Comparison of ENCODE assay signal across 1 cellular context in the genomic region with DNA sequence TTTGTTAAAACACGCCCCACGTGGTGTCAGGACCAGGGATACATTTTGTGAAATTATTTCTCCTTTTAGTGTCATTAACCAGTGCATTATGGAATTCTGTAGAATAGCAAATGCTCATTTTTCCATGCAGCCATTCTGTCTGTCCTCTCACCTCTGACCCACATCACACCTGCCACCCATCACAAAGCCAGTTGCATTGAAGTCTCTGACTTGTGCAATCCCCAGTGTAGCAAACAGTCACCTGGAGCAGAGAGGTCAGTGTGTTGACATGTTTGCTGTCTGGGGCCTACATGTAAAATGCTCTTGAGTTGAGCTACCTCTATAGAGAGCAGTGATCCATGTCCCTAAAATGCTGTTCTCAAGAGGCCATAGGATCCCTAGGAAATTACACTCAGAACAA.
A peak's percentile ranks its signal among the peaks of the same experiment; 100 is the strongest.
TF ChIP-seq lines count a peak whose summit lies in the region.
"Not testable (repeated sequence)": the region's sequence is repeated elsewhere in the genome, so short reads cannot be mapped to it uniquely, and the experiment has no call there.

No MANE protein-coding gene starts in this region.

TF ChIP-seq in HepG2, 621 proteins besides CTCF, POLR2A, EP300 and RAD21 (continued from another document):
- TF ChIP-seq, protein P1, sequence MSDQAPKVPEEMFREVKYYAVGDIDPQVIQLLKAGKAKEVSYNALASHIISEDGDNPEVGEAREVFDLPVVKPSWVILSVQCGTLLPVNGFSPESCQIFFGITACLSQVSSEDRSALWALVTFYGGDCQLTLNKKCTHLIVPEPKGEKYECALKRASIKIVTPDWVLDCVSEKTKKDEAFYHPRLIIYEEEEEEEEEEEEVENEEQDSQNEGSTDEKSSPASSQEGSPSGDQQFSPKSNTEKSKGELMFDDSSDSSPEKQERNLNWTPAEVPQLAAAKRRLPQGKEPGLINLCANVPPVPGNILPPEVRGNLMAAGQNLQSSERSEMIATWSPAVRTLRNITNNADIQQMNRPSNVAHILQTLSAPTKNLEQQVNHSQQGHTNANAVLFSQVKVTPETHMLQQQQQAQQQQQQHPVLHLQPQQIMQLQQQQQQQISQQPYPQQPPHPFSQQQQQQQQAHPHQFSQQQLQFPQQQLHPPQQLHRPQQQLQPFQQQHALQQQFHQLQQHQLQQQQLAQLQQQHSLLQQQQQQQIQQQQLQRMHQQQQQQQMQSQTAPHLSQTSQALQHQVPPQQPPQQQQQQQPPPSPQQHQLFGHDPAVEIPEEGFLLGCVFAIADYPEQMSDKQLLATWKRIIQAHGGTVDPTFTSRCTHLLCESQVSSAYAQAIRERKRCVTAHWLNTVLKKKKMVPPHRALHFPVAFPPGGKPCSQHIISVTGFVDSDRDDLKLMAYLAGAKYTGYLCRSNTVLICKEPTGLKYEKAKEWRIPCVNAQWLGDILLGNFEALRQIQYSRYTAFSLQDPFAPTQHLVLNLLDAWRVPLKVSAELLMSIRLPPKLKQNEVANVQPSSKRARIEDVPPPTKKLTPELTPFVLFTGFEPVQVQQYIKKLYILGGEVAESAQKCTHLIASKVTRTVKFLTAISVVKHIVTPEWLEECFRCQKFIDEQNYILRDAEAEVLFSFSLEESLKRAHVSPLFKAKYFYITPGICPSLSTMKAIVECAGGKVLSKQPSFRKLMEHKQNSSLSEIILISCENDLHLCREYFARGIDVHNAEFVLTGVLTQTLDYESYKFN (CRISPR knock-in tag; conservative IDR thresholded peaks at IDR 0.05) = peak; percentile 49
- TF ChIP-seq, protein P2, sequence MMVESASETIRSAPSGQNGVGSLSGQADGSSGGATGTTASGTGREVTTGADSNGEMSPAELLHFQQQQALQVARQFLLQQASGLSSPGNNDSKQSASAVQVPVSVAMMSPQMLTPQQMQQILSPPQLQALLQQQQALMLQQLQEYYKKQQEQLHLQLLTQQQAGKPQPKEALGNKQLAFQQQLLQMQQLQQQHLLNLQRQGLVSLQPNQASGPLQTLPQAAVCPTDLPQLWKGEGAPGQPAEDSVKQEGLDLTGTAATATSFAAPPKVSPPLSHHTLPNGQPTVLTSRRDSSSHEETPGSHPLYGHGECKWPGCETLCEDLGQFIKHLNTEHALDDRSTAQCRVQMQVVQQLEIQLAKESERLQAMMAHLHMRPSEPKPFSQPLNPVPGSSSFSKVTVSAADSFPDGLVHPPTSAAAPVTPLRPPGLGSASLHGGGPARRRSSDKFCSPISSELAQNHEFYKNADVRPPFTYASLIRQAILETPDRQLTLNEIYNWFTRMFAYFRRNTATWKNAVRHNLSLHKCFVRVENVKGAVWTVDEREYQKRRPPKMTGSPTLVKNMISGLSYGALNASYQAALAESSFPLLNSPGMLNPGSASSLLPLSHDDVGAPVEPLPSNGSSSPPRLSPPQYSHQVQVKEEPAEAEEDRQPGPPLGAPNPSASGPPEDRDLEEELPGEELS (CRISPR knock-in tag; IDR thresholded peaks at IDR 0.05) = peak; percentile 61
- TF ChIP-seq NR2F6 (IDR thresholded peaks at IDR 0.05) (peak; percentile 77), NR2F6 (CRISPR knock-in tag; IDR thresholded peaks at IDR 0.05) (peak; percentile 85), NR2F2 (IDR thresholded peaks at IDR 0.05; ENCODE audit: borderline replicate concordance, low read depth) (peak; percentile 56; the same call in 1 of the 2 replicates), GATAD2A (CRISPR knock-in tag; IDR thresholded peaks at IDR 0.05) (peak; percentile 72), FOXK1 (CRISPR knock-in tag; IDR thresholded peaks at IDR 0.05; ENCODE audit: borderline replicate concordance, low read depth) (peak; percentile 35; the same call in 1 of the 2 replicates), FOXA1 (CRISPR knock-in tag; IDR thresholded peaks at IDR 0.05) (peak; percentile 46; the same call in 1 of the 2 replicates), RARA (CRISPR knock-in tag; IDR thresholded peaks at IDR 0.05) (peak; percentile 80), SOX13 (CRISPR knock-in tag; conservative IDR thresholded peaks at IDR 0.05 in 1 of 2, IDR thresholded peaks at IDR 0.05 in 1 of 2) (peak in 1 of 2 experiments; percentile 65; a peak in 2 of 4 replicates), FOXP1 (CRISPR knock-in tag; IDR thresholded peaks at IDR 0.05) (peak; percentile 80; the same call in 1 of the 2 replicates), NR2F1 (CRISPR knock-in tag; IDR thresholded peaks at IDR 0.05) (peak in 1 of 2 experiments; percentile 78; a peak in 2 of 4 replicates), FOXA3 (CRISPR knock-in tag; IDR thresholded peaks at IDR 0.05) (peak; percentile 72; the same call in 1 of the 2 replicates), HMG20A (CRISPR knock-in tag; IDR thresholded peaks at IDR 0.05; ENCODE audit: borderline replicate concordance) (peak; percentile 35; the same call in 1 of the 2 replicates), RXRB (CRISPR knock-in tag; IDR thresholded peaks at IDR 0.05; ENCODE audit: borderline replicate concordance) (peak; percentile 93), SAP130 (CRISPR knock-in tag; IDR thresholded peaks at IDR 0.05; ENCODE audit: low read depth) (peak; percentile 47), BCL6 (CRISPR knock-in tag; IDR thresholded peaks at IDR 0.05) (peak; percentile 61), PPARG (CRISPR knock-in tag; conservative IDR thresholded peaks at IDR 0.05) (peak; percentile 94), CEBPG (CRISPR knock-in tag; IDR thresholded peaks at IDR 0.05) (peak; percentile 72), CEBPB (IDR thresholded peaks at IDR 0.05; ENCODE audit: borderline replicate concordance, low read depth, low read length) (peak; percentile 75), ZNF644 (CRISPR knock-in tag; IDR thresholded peaks at IDR 0.05; ENCODE audit: low read depth) (0 out of 2 replicates have a peak, but pooled peaks have one; percentile 13), SALL1 (CRISPR knock-in tag; IDR thresholded peaks at IDR 0.05) (peak; percentile 12; the same call in 1 of the 2 replicates), RXRA (CRISPR knock-in tag; IDR thresholded peaks at IDR 0.05) (peak; percentile 80; the same call in 1 of the 2 replicates), SOX6 (CRISPR knock-in tag; IDR thresholded peaks at IDR 0.05) (peak; percentile 27; the same call in 1 of the 2 replicates), FOXO1 (CRISPR knock-in tag; IDR thresholded peaks at IDR 0.05) (peak; percentile 37; the same call in 1 of the 2 replicates), MED1 (CRISPR knock-in tag; IDR thresholded peaks at IDR 0.05) (0 out of 2 replicates have a peak, but pooled peaks have one; percentile 23), NCOA2 (CRISPR knock-in tag; IDR thresholded peaks at IDR 0.05) (peak; percentile 41; the same call in 1 of the 2 replicates), KDM6A (CRISPR knock-in tag; IDR thresholded peaks at IDR 0.05; ENCODE audit: low read depth) (0 out of 2 replicates have a peak, but pooled peaks have one; percentile 22)
- TF ChIP-seq, protein P3, sequence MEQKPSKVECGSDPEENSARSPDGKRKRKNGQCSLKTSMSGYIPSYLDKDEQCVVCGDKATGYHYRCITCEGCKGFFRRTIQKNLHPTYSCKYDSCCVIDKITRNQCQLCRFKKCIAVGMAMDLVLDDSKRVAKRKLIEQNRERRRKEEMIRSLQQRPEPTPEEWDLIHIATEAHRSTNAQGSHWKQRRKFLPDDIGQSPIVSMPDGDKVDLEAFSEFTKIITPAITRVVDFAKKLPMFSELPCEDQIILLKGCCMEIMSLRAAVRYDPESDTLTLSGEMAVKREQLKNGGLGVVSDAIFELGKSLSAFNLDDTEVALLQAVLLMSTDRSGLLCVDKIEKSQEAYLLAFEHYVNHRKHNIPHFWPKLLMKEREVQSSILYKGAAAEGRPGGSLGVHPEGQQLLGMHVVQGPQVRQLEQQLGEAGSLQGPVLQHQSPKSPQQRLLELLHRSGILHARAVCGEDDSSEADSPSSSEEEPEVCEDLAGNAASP (CRISPR knock-in tag; IDR thresholded peaks at IDR 0.05; ENCODE audit: borderline replicate concordance) = peak; percentile 65; the same call in 1 of the 2 replicates
- not testable (repeated sequence) for TF ChIP-seq FOXA1, SOX13, FOXP1, SOX6 (IDR thresholded peaks at IDR 0.05)
- TF ChIP-seq, protein P4, sequence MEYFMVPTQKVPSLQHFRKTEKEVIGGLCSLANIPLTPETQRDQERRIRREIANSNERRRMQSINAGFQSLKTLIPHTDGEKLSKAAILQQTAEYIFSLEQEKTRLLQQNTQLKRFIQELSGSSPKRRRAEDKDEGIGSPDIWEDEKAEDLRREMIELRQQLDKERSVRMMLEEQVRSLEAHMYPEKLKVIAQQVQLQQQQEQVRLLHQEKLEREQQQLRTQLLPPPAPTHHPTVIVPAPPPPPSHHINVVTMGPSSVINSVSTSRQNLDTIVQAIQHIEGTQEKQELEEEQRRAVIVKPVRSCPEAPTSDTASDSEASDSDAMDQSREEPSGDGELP (IDR thresholded peaks at IDR 0.05; ENCODE audit: borderline replicate concordance, low read depth) = peak; percentile 39; the same call in 1 of the 2 replicates
